Comparison of ENCODE assay signal across 9 cellular contexts in the genomic region with DNA sequence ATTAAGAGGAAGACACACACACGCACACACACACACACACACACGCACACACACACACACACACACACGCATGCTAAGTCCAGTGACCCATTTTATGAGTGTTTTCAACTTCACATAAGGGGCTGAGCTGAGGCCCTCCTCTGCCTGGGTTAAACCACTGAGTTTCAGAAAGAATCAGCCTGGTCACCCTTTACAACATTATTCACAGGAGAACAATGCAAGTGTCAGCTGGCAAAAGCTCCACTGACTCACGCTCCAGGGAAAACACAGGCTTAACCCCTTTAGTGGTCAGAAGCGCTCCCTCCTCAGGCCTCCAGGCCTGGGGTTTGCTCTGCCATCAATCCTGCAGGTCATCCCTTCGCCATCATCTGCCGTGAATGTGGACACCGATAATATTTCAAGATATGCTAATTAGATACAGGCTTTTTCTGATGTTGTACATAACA. TPM values are rescaled to one million over a fixed set of nuclear protein-coding genes. Genes with fewer than 3 reads are reported as not detected.
DNase-seq lines count a peak whose midpoint lies in the region; ATAC-seq and TF ChIP-seq lines count a peak whose summit lies in the region.
"Had no signal": no experiment of that assay in that cellular context is flagged by ENCODE, and none has a peak within 500 bp of the region (broad histone marks: within the 10 kb centered on the region; RNA-seq: fewer than 3 reads in every experiment).

No MANE protein-coding gene starts in this region.

- peak overlapping the region; percentile 56 for H3K4me2 ChIP-seq in IMR-90 (ENCODE audit: low read depth, low read length)

- H3K36me3 ChIP-seq in IMR-90 (ENCODE audit: control insufficient read depth, insufficient read depth, low read length): peaks cover 23% of the 10 kb centered on the region
- peaks cover 7 to 14% of the 10 kb centered on the region in 2 donors for H3K36me3 ChIP-seq in thyroid gland

- H3K18ac ChIP-seq in IMR-90 (ENCODE audit: low read depth, low read length): no peak overlapping the region

- WGBS in IMR-90 (ENCODE audit: extremely low coverage in 2 of 2, insufficient read length in 1 of 2), 2 experiments: no CpG with 5 or more reads among the region's 8 CpGs
- WGBS in thyroid gland, 2 donors: 21 to 34% methylated on average over 8 of the region's 8 CpGs

- 0 out of 2 replicates have a peak overlapping the region, but pooled peaks have one; percentile 8 for H2BK20ac ChIP-seq in IMR-90 (ENCODE audit: low read depth, low read length)

- no peaks in the 10 kb centered on the region for H3K27me3 ChIP-seq in IMR-90 (ENCODE audit: control insufficient read depth, insufficient read depth, low read length)
- H3K27me3 ChIP-seq in thyroid gland: no peaks in the 10 kb centered on the region

- no peak overlapping the region for H2AK5ac ChIP-seq in IMR-90 (ENCODE audit: low read depth, low read length)

- TF ChIP-seq POLR2A in IMR-90 (IDR thresholded peaks at IDR 0.05; ENCODE audit: low read depth, low read length): no peak
- no peak for TF ChIP-seq POLR2A in thyroid gland (IDR thresholded peaks at IDR 0.05)

- H3K9me1 ChIP-seq in IMR-90 (ENCODE audit: insufficient read depth, low read length): peaks cover 15% of the 10 kb centered on the region; the same call in 1 of the 2 replicates

- CTCF ChIA-PET in IMR-90 (lab: Yijun Ruan, JAX): interaction anchor here (0.5 to 2.1 kb wide), 4 partner anchors 9 to 217 kb away, joined by 3 to 8 read pairs (median 6); no protein-coding TSS in a partner anchor

- H2BK15ac ChIP-seq in IMR-90 (ENCODE audit: low read depth, low read length): no peak overlapping the region; the same call in 2 of the 3 replicates

- H3K9me3 ChIP-seq in IMR-90 (ENCODE audit: control insufficient read depth, insufficient read depth, low read length): no peaks in the 10 kb centered on the region
- no peaks in the 10 kb centered on the region for H3K9me3 ChIP-seq in thyroid gland

- intact Hi-C loops in IMR-90 (cut with micrococcal nuclease) (loop anchor here (1.0 to 2.0 kb wide), 2 partner anchors 39 to 115 kb away; no protein-coding TSS in a partner anchor), thyroid gland (cut with DNase I) (no loop called here)

- H3K79me1 ChIP-seq in IMR-90 (ENCODE audit: low read depth in 1 of 2, low read length in 2 of 2): no peaks in the 10 kb centered on the region; a peak in 1 of 4 replicates

- peak overlapping the region; percentile 42; the same call in 1 of the 2 replicates for H3K27ac ChIP-seq in IMR-90 (ENCODE audit: insufficient read depth, low read length)
- peak overlapping the region; percentile 73 to 94 (median 77) for H3K27ac ChIP-seq in thyroid gland

- no peak overlapping the region for H4K5ac ChIP-seq in IMR-90 (ENCODE audit: low read depth, low read length)

- no peak overlapping the region for H2AFZ ChIP-seq in IMR-90 (replicated peaks; ENCODE audit: low read length, poor library complexity)

- ATAC-seq in IMR-90 (ENCODE audit: low read depth): peak; percentile 95
- ATAC-seq in HG02642 (IDR thresholded peaks at IDR 0.05; ENCODE audit: poor library complexity, unreplicated experiment): no peak

- no peak overlapping the region for H3K4ac ChIP-seq in IMR-90 (ENCODE audit: low read depth, low read length)

- POLR2A ChIA-PET in IMR-90 (lab: Charles Lee; ENCODE audit: unreplicated experiment): no interaction called here

- H2AK9ac ChIP-seq in IMR-90 (replicated peaks; ENCODE audit: low read depth, low read length, poor library complexity): no peak overlapping the region

- peak; percentile 35 for TF ChIP-seq CTCF in IMR-90 (conservative IDR thresholded peaks at IDR 0.05; ENCODE audit: low read depth, low read length)
- TF ChIP-seq CTCF in thyroid gland (IDR thresholded peaks at IDR 0.05): peak in 3 of 6 experiments; percentile 11 to 34 (median 21)

- H3K4me3 ChIP-seq in IMR-90 (ENCODE audit: insufficient read depth, low read depth, low read length) (no peak overlapping the region), thyroid gland (replicated peaks in 1 of 3) (no peak overlapping the region)

- H4K91ac ChIP-seq in IMR-90 (ENCODE audit: insufficient read depth, low read depth, low read length): no peak overlapping the region

- H2BK120ac ChIP-seq in IMR-90 (ENCODE audit: low read depth, low read length): peak overlapping the region; percentile 17; the same call in 1 of the 2 replicates

- no peak overlapping the region for H4K8ac ChIP-seq in IMR-90 (ENCODE audit: low read depth in 2 of 2, low read length in 2 of 2)

- dilution Hi-C loops in IMR-90 (cut with HindIII; ENCODE audit: low sequenced_read_pairs, unreplicated experiment): no loop called here

- no peak overlapping the region for H3K9ac ChIP-seq in IMR-90 (ENCODE audit: low read depth, low read length)

- no peak overlapping the region for H3K14ac ChIP-seq in IMR-90 (replicated peaks; ENCODE audit: low read depth, low read length)

- BruUV-seq in IMR-90 (replicated peaks; lab: Mats Ljungman, UMichigan): no TSS peak

- H3K4me1 ChIP-seq in IMR-90 (ENCODE audit: control insufficient read depth, insufficient read depth, low read length) (peaks cover 22% of the 10 kb centered on the region), thyroid gland (peaks cover 36% of the 10 kb centered on the region in 2 donors)

- H2BK5ac ChIP-seq in IMR-90 (ENCODE audit: low read depth, low read length, poor library complexity, severe bottlenecking): no peak overlapping the region

- H3K56ac ChIP-seq in IMR-90 (ENCODE audit: extremely low read depth, insufficient read depth, low read length): no peak overlapping the region

- in situ Hi-C loops in IMR-90 (cut with MboI; ENCODE audit: low sequenced_read_pairs): no loop called here

- DNase-seq in IMR-90 (peak; percentile 97), dermis blood vessel endothelial cell (peak; percentile 96), medulla oblongata (ENCODE audit: extremely low spot score) (peak; percentile 90), thyroid gland (peak; percentile 87 to 90), NOMO-1 treated with dmso at 0.1 percent for 144 hours (lab: John Stamatoyannopoulos, UW; ENCODE audit: unreplicated experiment) (no peak), DMS153 treated with DMSO at 0.1 percent for 48 hours (lab: John Stamatoyannopoulos, UW; ENCODE audit: unreplicated experiment) (no peak)
- no peak for DNase-seq in activated effector memory CD4-positive, alpha-beta T cell treated with anti-CD3 and anti-CD28 coated beads, Interleukin-2, amount 50 U/mL, for 16 hours
- DNase-seq: activated naive CD4-positive, alpha-beta T cell treated with anti-CD3 and anti-CD28 coated beads for 36 hours had no signal

- peak; percentile 44; the same call in 1 of the 2 replicates for TF ChIP-seq RAD21 in IMR-90 (IDR thresholded peaks at IDR 0.05; ENCODE audit: low read length)

- H4K20me1 ChIP-seq in IMR-90 (ENCODE audit: insufficient read depth, low read length): peaks cover 17% of the 10 kb centered on the region

- no peak overlapping the region for H3K23ac ChIP-seq in IMR-90 (ENCODE audit: low read depth, low read length)

TF ChIP-seq in IMR-90, 13 proteins besides CTCF, POLR2A, EP300 and RAD21 (continues in another document):
- TF ChIP-seq BHLHE40 (IDR thresholded peaks at IDR 0.05; ENCODE audit: low read depth, low read length) (peak; percentile 74; the same call in 1 of the 2 replicates), NFE2L2 (IDR thresholded peaks at IDR 0.05; ENCODE audit: low read depth, low read length) (peak; percentile 62; the same call in 1 of the 2 replicates), CEBPB (IDR thresholded peaks at IDR 0.05; ENCODE audit: low read depth, low read length) (no peak), SMC3 (IDR thresholded peaks at IDR 0.05; ENCODE audit: low read depth, low read length) (peak; percentile 17; the same call in 1 of the 2 replicates), RCOR1 (IDR thresholded peaks at IDR 0.05; ENCODE audit: insufficient replicate concordance, low read length) (peak; percentile 81), MAFK (IDR thresholded peaks at IDR 0.05; ENCODE audit: low read depth, low read length) (peak; percentile 22; the same call in 1 of the 2 replicates), FOS (IDR thresholded peaks at IDR 0.05; ENCODE audit: low read depth, low read length) (peak; percentile 85), MXI1 (IDR thresholded peaks at IDR 0.05; ENCODE audit: borderline replicate concordance, low read depth, low read length) (no peak), RFX5 (IDR thresholded peaks at IDR 0.05; ENCODE audit: low read depth, low read length) (no peak), MAZ (IDR thresholded peaks at IDR 0.05; ENCODE audit: borderline replicate concordance, low read depth, low read length) (peak; percentile 23; the same call in 1 of the 2 replicates)
- TF ChIP-seq, protein P1, sequence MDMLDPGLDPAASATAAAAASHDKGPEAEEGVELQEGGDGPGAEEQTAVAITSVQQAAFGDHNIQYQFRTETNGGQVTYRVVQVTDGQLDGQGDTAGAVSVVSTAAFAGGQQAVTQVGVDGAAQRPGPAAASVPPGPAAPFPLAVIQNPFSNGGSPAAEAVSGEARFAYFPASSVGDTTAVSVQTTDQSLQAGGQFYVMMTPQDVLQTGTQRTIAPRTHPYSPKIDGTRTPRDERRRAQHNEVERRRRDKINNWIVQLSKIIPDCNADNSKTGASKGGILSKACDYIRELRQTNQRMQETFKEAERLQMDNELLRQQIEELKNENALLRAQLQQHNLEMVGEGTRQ (IDR thresholded peaks at IDR 0.05; ENCODE audit: low read depth, low read length): peak; percentile 28; the same call in 1 of the 2 replicates
- TF ChIP-seq, protein P2, sequence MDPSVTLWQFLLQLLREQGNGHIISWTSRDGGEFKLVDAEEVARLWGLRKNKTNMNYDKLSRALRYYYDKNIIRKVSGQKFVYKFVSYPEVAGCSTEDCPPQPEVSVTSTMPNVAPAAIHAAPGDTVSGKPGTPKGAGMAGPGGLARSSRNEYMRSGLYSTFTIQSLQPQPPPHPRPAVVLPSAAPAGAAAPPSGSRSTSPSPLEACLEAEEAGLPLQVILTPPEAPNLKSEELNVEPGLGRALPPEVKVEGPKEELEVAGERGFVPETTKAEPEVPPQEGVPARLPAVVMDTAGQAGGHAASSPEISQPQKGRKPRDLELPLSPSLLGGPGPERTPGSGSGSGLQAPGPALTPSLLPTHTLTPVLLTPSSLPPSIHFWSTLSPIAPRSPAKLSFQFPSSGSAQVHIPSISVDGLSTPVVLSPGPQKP (IDR thresholded peaks at IDR 0.05; ENCODE audit: borderline replicate concordance, low read depth, low read length): no peak

RNA-seq across cellular contexts. Expression of a gene that starts 46.9 kb away (rescaled TPM):
- total RNA-seq in IMR-90 (2012; rRNA removed) (24.2 and 25.8 TPM in 2 replicates), dermis blood vessel endothelial cell (29.3 and 44.2 TPM in 2 replicates), thyroid gland (10 to 100 TPM; 28.2 to 61.8 (median 47.7) TPM)
- 13.2 and 15.2 TPM in 2 replicates for polyA plus RNA-seq in IMR-90 (2012; rRNA removed)
- polyA plus RNA-seq in IMR-90 (2012; cell fraction: cytosol; rRNA removed): 8.9 and 9.6 TPM in 2 replicates
- polyA plus RNA-seq in IMR-90 (2012; cell fraction: nucleus; rRNA removed; ENCODE audit: low replicate concordance): 18.2 and 21.1 TPM in 2 replicates

RNA-seq across cellular contexts. Expression of a gene that starts 47.0 kb away (rescaled TPM):
- total RNA-seq in IMR-90 (2012; rRNA removed): 7.3 and 9.7 TPM in 2 replicates
- polyA plus RNA-seq in IMR-90 (2012; rRNA removed): 6.3 and 8.1 TPM in 2 replicates
- 3.5 and 5.1 TPM in 2 replicates for polyA plus RNA-seq in IMR-90 (2012; cell fraction: cytosol; rRNA removed)
- 15.8 and 24.6 TPM in 2 replicates for polyA plus RNA-seq in IMR-90 (2012; cell fraction: nucleus; rRNA removed; ENCODE audit: low replicate concordance)
- total RNA-seq in dermis blood vessel endothelial cell: 14.9 and 23.0 TPM in 2 replicates
- total RNA-seq in thyroid gland: 10 to 100 TPM; 36.4 to 56.4 (median 43.9) TPM

Comparison
In these comparisons a context has a peak if more than half of its experiments do, and no peak if none do; other contexts are left out.
1. DNase-seq: peak in IMR-90 (single experiment), dermis blood vessel endothelial cell (single experiment), medulla oblongata (single experiment) and thyroid gland (2 of 2); none in NOMO-1 treated with dmso at 0.1 percent for 144 hours (single experiment), DMS153 treated with DMSO at 0.1 percent for 48 hours (single experiment) and activated effector memory CD4-positive, alpha-beta T cell treated with anti-CD3 and anti-CD28 coated beads, Interleukin-2, amount 50 U/mL, for 16 hours (single experiment).